Comparison of ENCODE assay signal across 22 cellular contexts in the genomic region with DNA sequence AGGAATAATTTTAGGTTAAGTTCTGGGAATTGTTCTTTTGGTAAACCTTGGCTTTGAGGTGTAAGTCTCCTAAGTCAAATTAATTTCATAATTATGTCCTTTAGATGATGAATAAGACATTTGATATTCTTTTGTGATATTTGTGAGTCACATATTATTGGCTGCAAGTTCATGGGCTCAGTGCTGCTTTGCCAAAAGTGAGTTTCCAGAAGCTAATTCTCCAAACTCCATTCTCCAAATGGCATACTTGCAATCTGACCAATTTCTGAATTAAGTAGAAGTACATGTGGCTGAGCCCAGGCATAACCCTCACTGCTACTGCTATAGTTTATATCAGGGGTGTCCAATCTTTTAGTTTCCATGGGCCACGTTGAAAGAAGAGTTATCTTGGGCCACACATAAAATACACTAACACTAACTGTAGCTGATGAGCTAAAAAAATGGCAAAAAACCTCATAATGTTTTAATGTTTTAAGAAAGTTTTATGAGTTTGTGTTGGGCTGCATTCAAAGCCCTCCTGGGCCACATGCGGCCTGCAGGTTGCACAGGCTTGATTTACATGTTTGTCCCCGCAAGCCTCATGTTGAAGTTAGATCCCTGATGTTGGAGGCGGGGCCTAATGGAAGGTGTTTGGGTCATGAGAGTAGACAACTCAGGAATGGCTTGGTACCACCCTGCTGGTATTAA.
A peak's percentile ranks its signal among the peaks of the same experiment; 100 is the strongest.
DNase-seq lines count a peak whose midpoint lies in the region; ATAC-seq, FAIRE-seq and TF ChIP-seq lines count a peak whose summit lies in the region.
"Had no signal": no experiment of that assay in that cellular context is flagged by ENCODE, and none has a peak within 500 bp of the region (broad histone marks: within the 10 kb centered on the region; RNA-seq: fewer than 3 reads in every experiment).

No MANE protein-coding gene starts in this region.

- ATAC-seq in GM23338: no peak
- ATAC-seq: Right ventricle myocardium inferior had no signal

- H3K27me3 Mint-ChIP-seq in GM23338 (ENCODE audit: insufficient read depth, low read depth, poor library complexity): peaks cover 2% of the 10 kb centered on the region
- no peaks in the 10 kb centered on the region for H3K27me3 Mint-ChIP-seq in astrocyte (ENCODE audit: low read depth, unreplicated experiment)
- no peaks in the 10 kb centered on the region for H3K27me3 Mint-ChIP-seq in progenitor cell of endocrine pancreas
- H3K27me3 Mint-ChIP-seq: CD4-positive, alpha-beta T cell had no signal

- H3F3A ChIP-seq in GM23338 (replicated peaks; ENCODE audit: low read depth): no peaks in the 10 kb centered on the region

- no peak overlapping the region for H3K27ac Mint-ChIP-seq in GM23338
- H3K27ac Mint-ChIP-seq in astrocyte (ENCODE audit: unreplicated experiment): no peak overlapping the region
- H3K27ac Mint-ChIP-seq in progenitor cell of endocrine pancreas: no peak overlapping the region
- H3K27ac Mint-ChIP-seq: CD4-positive, alpha-beta T cell had no signal

- no peaks in the 10 kb centered on the region for H3K36me3 ChIP-seq in GM23338 (ENCODE audit: insufficient read depth)
- H3K36me3 ChIP-seq in astrocyte (ENCODE audit: insufficient read depth, low read length): no peaks in the 10 kb centered on the region
- H3K36me3 ChIP-seq in stomach smooth muscle (ENCODE audit: control insufficient read depth in 2 of 2, insufficient read depth in 2 of 2, low read length in 2 of 2): no peaks in the 10 kb centered on the region
- H3K36me3 ChIP-seq: BE2C, Peyer's patch had no signal

- no peaks in the 10 kb centered on the region for H3K27me3 ChIP-seq in GM23338 (ENCODE audit: insufficient read depth)
- H3K27me3 ChIP-seq in astrocyte (ENCODE audit: insufficient read depth, low read length): no peaks in the 10 kb centered on the region
- no peaks in the 10 kb centered on the region for H3K27me3 ChIP-seq in stomach smooth muscle (ENCODE audit: control insufficient read depth in 1 of 2, insufficient read depth in 2 of 2, low read length in 2 of 2)
- H3K27me3 ChIP-seq: BE2C, Peyer's patch had no signal

- FAIRE-seq in astrocyte (lab: Jason Lieb, UNC): peak; percentile 65
- FAIRE-seq: GM19239, HTR-8/SVneo had no signal

- H3K4me1 Mint-ChIP-seq in GM23338 (no peaks in the 10 kb centered on the region), astrocyte (ENCODE audit: low read depth, unreplicated experiment) (peaks cover 2% of the 10 kb centered on the region), progenitor cell of endocrine pancreas (ENCODE audit: low read depth) (no peaks in the 10 kb centered on the region)

- H3K9me2 ChIP-seq in GM23338 (ENCODE audit: insufficient read depth): no peaks in the 10 kb centered on the region

- H3K27ac ChIP-seq in GM23338 (ENCODE audit: low read depth) (no peak overlapping the region), astrocyte (ENCODE audit: low read depth, low read length) (no peak overlapping the region), stomach smooth muscle (ENCODE audit: low read length) (peak overlapping the region; percentile 1)
- H3K27ac ChIP-seq: HL-60, Peyer's patch, SK-N-MC had no signal

- H3K4me2 ChIP-seq in GM23338: no peak overlapping the region
- no peak overlapping the region for H3K4me2 ChIP-seq in astrocyte (ENCODE audit: low read length)

- H3K9me3 ChIP-seq in astrocyte (ENCODE audit: insufficient read depth, low read depth, low read length) (no peaks in the 10 kb centered on the region), stomach smooth muscle (ENCODE audit: control insufficient read depth in 2 of 2, low read length in 2 of 2) (no peaks in the 10 kb centered on the region)
- H3K9me3 ChIP-seq: BE2C, Peyer's patch had no signal

- H3K36me3 Mint-ChIP-seq in GM23338 (ENCODE audit: low read depth) (no peaks in the 10 kb centered on the region), astrocyte (ENCODE audit: low read depth, unreplicated experiment) (no peaks in the 10 kb centered on the region), progenitor cell of endocrine pancreas (ENCODE audit: insufficient read depth) (no peaks in the 10 kb centered on the region)

- H3K79me2 ChIP-seq in GM23338 (replicated peaks; ENCODE audit: insufficient read depth): no peaks in the 10 kb centered on the region
- H3K79me2 ChIP-seq in astrocyte (ENCODE audit: insufficient read depth, low read length): no peaks in the 10 kb centered on the region

- DNase-seq in GM23338 (ENCODE audit: low spot score) (peak; percentile 22), astrocyte (ENCODE audit: low read depth) (peak; percentile 63), fibroblast of peridontal ligament (ENCODE audit: extremely low read depth) (peak; percentile 41), progenitor cell of endocrine pancreas (ENCODE audit: low spot score, unreplicated experiment) (no peak), OCI-M1 (lab: John Stamatoyannopoulos, UW) (no peak), NCI-H1436 (lab: John Stamatoyannopoulos, UW) (no peak)
- DNase-seq: ACHN; BE2C; CD4-positive, alpha-beta T cell; H7; NCI-H1092; NCI-H1694 treated with DMSO at 0.1 percent for 48 hours; NCI-H2107; NCI-H2227 treated with DMSO at 0.1 percent for 48 hours; NCI-H524; Peyer's patch had no signal

- TF ChIP-seq CTCF in GM23338 (conservative IDR thresholded peaks at IDR 0.05; ENCODE audit: low read depth in 2 of 2) (no peak), astrocyte (IDR thresholded peaks at IDR 0.05; ENCODE audit: insufficient read depth, low read depth, low read length) (no peak), progenitor cell of endocrine pancreas (IDR thresholded peaks at IDR 0.05; ENCODE audit: unreplicated experiment) (no peak)

- H3K9ac ChIP-seq in astrocyte (ENCODE audit: low read length) (no peak overlapping the region), stomach smooth muscle (ENCODE audit: low read length in 2 of 2) (no peak overlapping the region)

- no peak overlapping the region for H3K4me3 Mint-ChIP-seq in GM23338
- no peak overlapping the region for H3K4me3 Mint-ChIP-seq in astrocyte (ENCODE audit: unreplicated experiment)
- no peak overlapping the region for H3K4me3 Mint-ChIP-seq in progenitor cell of endocrine pancreas (ENCODE audit: low read depth)
- H3K4me3 Mint-ChIP-seq: CD4-positive, alpha-beta T cell had no signal

- H3K9me3 Mint-ChIP-seq in GM23338 (no peaks in the 10 kb centered on the region; the same call in 2 of the 3 replicates), astrocyte (ENCODE audit: unreplicated experiment) (no peaks in the 10 kb centered on the region), progenitor cell of endocrine pancreas (ENCODE audit: low read depth) (peaks cover 5% of the 10 kb centered on the region)
- H3K9me3 Mint-ChIP-seq: CD4-positive, alpha-beta T cell had no signal

- H3K4me1 ChIP-seq in GM23338 (ENCODE audit: insufficient read depth) (no peaks in the 10 kb centered on the region), astrocyte (ENCODE audit: insufficient read depth, low read length) (no peaks in the 10 kb centered on the region), stomach smooth muscle (ENCODE audit: control insufficient read depth, insufficient read depth, low read length) (peaks cover 7% of the 10 kb centered on the region)
- H3K4me1 ChIP-seq: BE2C, Peyer's patch had no signal

- H3K4me3 ChIP-seq in GM23338 (no peak overlapping the region), astrocyte (ENCODE audit: insufficient read depth, low read depth, low read length) (no peak overlapping the region), stomach smooth muscle (ENCODE audit: low read length in 2 of 2) (no peak overlapping the region)
- H3K4me3 ChIP-seq: Peyer's patch, SK-N-MC had no signal

- H2AFZ ChIP-seq in GM23338 (no peak overlapping the region), astrocyte (ENCODE audit: low read depth, low read length) (no peak overlapping the region)

- H4K20me1 ChIP-seq in GM23338 (replicated peaks; ENCODE audit: insufficient read depth): no peaks in the 10 kb centered on the region
- H4K20me1 ChIP-seq in astrocyte (ENCODE audit: insufficient read depth, low read length): no peaks in the 10 kb centered on the region

Comparison
In these comparisons a context has a peak if more than half of its experiments do, and no peak if none do; other contexts are left out.
1. DNase-seq: peak in GM23338 (single experiment), astrocyte (single experiment) and fibroblast of peridontal ligament (single experiment); none in progenitor cell of endocrine pancreas (single experiment), OCI-M1 (single experiment) and NCI-H1436 (single experiment).